Comparison of ENCODE assay signal across 11 cellular contexts in the genomic region with DNA sequence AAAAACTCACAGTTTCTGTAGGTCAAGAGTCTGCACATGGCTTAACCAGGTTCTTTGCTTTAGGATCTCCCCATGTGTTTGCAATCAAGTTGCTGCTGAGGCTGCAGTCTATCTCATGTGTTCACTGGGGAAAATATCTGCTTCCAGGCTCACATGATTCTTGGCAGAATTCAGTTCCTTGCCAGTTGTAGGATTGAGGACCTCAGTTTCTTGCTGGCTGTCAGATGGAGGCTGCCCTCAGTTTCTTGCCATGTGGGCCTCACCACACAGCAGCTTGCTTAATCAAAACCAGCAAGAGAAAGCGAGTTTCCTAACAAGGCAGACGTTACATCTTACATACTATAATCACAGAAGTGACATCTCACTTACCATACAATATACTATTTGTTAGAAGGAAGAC.
"Had no signal": no experiment of that assay in that cellular context is flagged by ENCODE, and none has a peak within 500 bp of the region (broad histone marks: within the 10 kb centered on the region; RNA-seq: fewer than 3 reads in every experiment).

No MANE protein-coding gene starts in this region.

- DNase-seq: activated CD4-positive, alpha-beta T cell treated with anti-CD3 and anti-CD28 coated beads, Interleukin-2, amount 10 ng/mL, durations not matched to agents 7 days and 5 days; activated CD4-positive, CD25-positive, alpha-beta regulatory T cell; activated effector memory CD4-positive, alpha-beta T cell treated with anti-CD3 and anti-CD28 coated beads, Interleukin-2, amount 50 U/mL, for 16 hours; activated naive CD8-positive, alpha-beta T cell treated with anti-CD3 and anti-CD28 coated beads, Interleukin-2, amount 10 ng/mL, durations not matched to agents 7 days and 5 days; activated T-cell treated with anti-CD3 and anti-CD28 coated beads, Interleukin-2, amount 50 U/mL, for 24 hours; aorta; hypothalamus; kidney glomerular epithelial cell; stimulated activated CD4-positive, alpha-beta T cell treated with anti-CD3 and anti-CD28 coated beads, Interleukin-12 subunit alpha, Interleukin-12 subunit beta, amount 100 ng/mL, for 4 hours; stimulated activated naive CD4-positive, alpha-beta T cell; T-helper 2 cell had no signal
